Comparison of ENCODE assay signal across 17 cellular contexts in genomic region chr14:77599894-77600293, GRCh38. TPM values are rescaled to one million over a fixed set of nuclear protein-coding genes. Genes with fewer than 3 reads are reported as not detected.
DNase-seq lines count a peak whose midpoint lies in the region; ATAC-seq and TF ChIP-seq lines count a peak whose summit lies in the region.
"Had no signal": no experiment of that assay in that cellular context is flagged by ENCODE, and none has a peak within 500 bp of the region (broad histone marks: within the 10 kb centered on the region; RNA-seq: fewer than 3 reads in every experiment).

No MANE protein-coding gene starts in this region.

- H3K36me3 Mint-ChIP-seq in activated B cell treated with CpG ODN at 0.5 μM for 24 hours (ENCODE audit: low read depth) (peaks cover 23% of the 10 kb centered on the region), memory B cell (peaks cover 11% of the 10 kb centered on the region)

- POLR2A ChIA-PET in activated B cell treated with CpG ODN at 0.5 μM for 24 hours (lab: Charles Lee): no interaction called here

- 30% methylated on average over 3 of the region's 3 CpGs for WGBS in right cardiac atrium

- peaks cover 20% of the 10 kb centered on the region for H3K36me3 ChIP-seq in upper lobe of right lung
- H3K36me3 ChIP-seq: breast epithelium had no signal

- H3K9me3 ChIP-seq in right cardiac atrium (ENCODE audit: control insufficient read depth, low read length): no peaks in the 10 kb centered on the region
- H3K9me3 ChIP-seq in upper lobe of right lung: no peaks in the 10 kb centered on the region
- H3K9me3 ChIP-seq: BE2C, breast epithelium, psoas muscle had no signal

- CTCF ChIA-PET in activated B cell treated with CpG ODN at 0.5 μM for 24 hours (lab: Charles Lee): no interaction called here

- H3K4me1 ChIP-seq in right cardiac atrium (ENCODE audit: control insufficient read depth, insufficient read depth, low read length) (peaks cover 2% of the 10 kb centered on the region), upper lobe of right lung (peaks cover 22% of the 10 kb centered on the region)
- H3K4me1 ChIP-seq: breast epithelium had no signal

- H3K4me1 Mint-ChIP-seq in activated B cell treated with CpG ODN at 0.5 μM for 24 hours (peaks cover 70% of the 10 kb centered on the region), memory B cell (peaks cover 37% of the 10 kb centered on the region)

- no peaks in the 10 kb centered on the region for H3K27me3 Mint-ChIP-seq in activated B cell treated with CpG ODN at 0.5 μM for 24 hours
- no peaks in the 10 kb centered on the region for H3K27me3 Mint-ChIP-seq in memory B cell

- ATAC-seq in right cardiac atrium (peak; percentile 68 to 86), Right ventricle myocardium superior (ENCODE audit: poor library complexity) (no peak), activated B cell treated with CpG ODN at 0.5 μM for 24 hours (ENCODE audit: low read depth) (no peak), memory B cell (ENCODE audit: low read depth) (no peak), upper lobe of right lung (peak; percentile 25), HG03432 (IDR thresholded peaks at IDR 0.05; ENCODE audit: unreplicated experiment) (no peak), HG03378 (IDR thresholded peaks at IDR 0.05; ENCODE audit: unreplicated experiment) (no peak)
- ATAC-seq: psoas muscle, WTC11 had no signal

- DNase-seq in right cardiac atrium (no peak), Right ventricle myocardium superior (no peak), activated B cell treated with CpG ODN at 0.5 μM for 24 hours (no peak), memory B cell (ENCODE audit: low spot score in 2 of 2) (no peak), upper lobe of right lung (no peak), NCI-H345 treated with DMSO at 0.1 percent for 48 hours (lab: John Stamatoyannopoulos, UW; ENCODE audit: unreplicated experiment) (no peak)
- DNase-seq: BE2C; hypothalamus; mesenchymal stem cell; NCI-H1105 treated with DMSO at 0.1 percent for 48 hours; NCI-H446 treated with DMSO at 0.1 percent for 48 hours; psoas muscle; stimulated activated CD4-positive, alpha-beta T cell treated with anti-CD3 and anti-CD28 coated beads, Interleukin-4, amount 100 ng/mL, for 24 hours had no signal

- intact Hi-C loops in right cardiac atrium (cut with DNase I) (no loop called here), Right ventricle myocardium superior (cut with DNase I) (no loop called here), activated B cell treated with CpG ODN at 0.5 μM for 24 hours (cut with micrococcal nuclease) (no loop called here), upper lobe of right lung (cut with DNase I) (no loop called here)

- TF ChIP-seq CTCF in activated B cell treated with CpG ODN at 0.5 μM for 24 hours (IDR thresholded peaks at IDR 0.05) (no peak), upper lobe of right lung (IDR thresholded peaks at IDR 0.05) (no peak)

- H3K27ac Mint-ChIP-seq in activated B cell treated with CpG ODN at 0.5 μM for 24 hours (peak overlapping the region; percentile 69), memory B cell (peak overlapping the region; percentile 29)
- H3K27ac Mint-ChIP-seq: WTC11 had no signal

- H3K4me3 Mint-ChIP-seq in activated B cell treated with CpG ODN at 0.5 μM for 24 hours (no peak overlapping the region), memory B cell (no peak overlapping the region)
- H3K4me3 Mint-ChIP-seq: WTC11 had no signal

- H3K4me3 ChIP-seq in right cardiac atrium (ENCODE audit: low read length) (no peak overlapping the region), upper lobe of right lung (no peak overlapping the region)
- H3K4me3 ChIP-seq: breast epithelium, psoas muscle had no signal

- H3K9me3 Mint-ChIP-seq in activated B cell treated with CpG ODN at 0.5 μM for 24 hours (no peaks in the 10 kb centered on the region), memory B cell (no peaks in the 10 kb centered on the region)

- no peak overlapping the region for H3K27ac ChIP-seq in right cardiac atrium (ENCODE audit: low read length)
- no peak overlapping the region for H3K27ac ChIP-seq in upper lobe of right lung
- H3K27ac ChIP-seq: breast epithelium, psoas muscle had no signal

- H3K27me3 ChIP-seq in right cardiac atrium (ENCODE audit: control insufficient read depth, insufficient read depth) (no peaks in the 10 kb centered on the region), upper lobe of right lung (no peaks in the 10 kb centered on the region)
- H3K27me3 ChIP-seq: BE2C, breast epithelium had no signal

RNA-seq across cellular contexts. Expression of gene SPTLC2, which starts 16.5 kb away (rescaled TPM):
- total RNA-seq in right cardiac atrium (10 to 100 TPM; 10.7 to 15.8 (median 13.0) TPM), Right ventricle myocardium superior (10.2 TPM), activated B cell treated with CpG ODN at 0.5 μM for 24 hours (34.1 and 43.8 TPM in 2 replicates), upper lobe of right lung (44.2 TPM)
- polyA plus RNA-seq in right cardiac atrium: 4.8 TPM

Comparison
In these comparisons a context has a peak if more than half of its experiments do, and no peak if none do; other contexts are left out.
1. ATAC-seq: peak in right cardiac atrium (2 of 2) and upper lobe of right lung (single experiment); none in Right ventricle myocardium superior (single experiment), activated B cell treated with CpG ODN at 0.5 μM for 24 hours (single experiment), memory B cell (single experiment), HG03432 (single experiment) and HG03378 (single experiment).